In genomic region chr2:80363330-80363729, GRCh38 we compare ENCODE assay signal across 2 cellular contexts.
TF ChIP-seq lines count a peak whose summit lies in the region.

No MANE protein-coding gene starts in this region.

TF ChIP-seq in GM23338, 12 proteins besides CTCF, POLR2A, EP300 and RAD21 (continued from another document):
- TF ChIP-seq ZNF462 (CRISPR knock-in tag; IDR thresholded peaks at IDR 0.05) (no peak), EZH2 (IDR thresholded peaks at IDR 0.05; ENCODE audit: low read depth, unreplicated experiment) (no peak), NANOG (IDR thresholded peaks at IDR 0.05; ENCODE audit: borderline replicate concordance) (no peak), CREB1 (CRISPR knock-in tag; IDR thresholded peaks at IDR 0.05; ENCODE audit: low read depth) (no peak), REST (IDR thresholded peaks at IDR 0.05; ENCODE audit: unreplicated experiment) (no peak), STAT1 (IDR thresholded peaks at IDR 0.05; ENCODE audit: unreplicated experiment) (no peak)
- TF ChIP-seq, protein P1, sequence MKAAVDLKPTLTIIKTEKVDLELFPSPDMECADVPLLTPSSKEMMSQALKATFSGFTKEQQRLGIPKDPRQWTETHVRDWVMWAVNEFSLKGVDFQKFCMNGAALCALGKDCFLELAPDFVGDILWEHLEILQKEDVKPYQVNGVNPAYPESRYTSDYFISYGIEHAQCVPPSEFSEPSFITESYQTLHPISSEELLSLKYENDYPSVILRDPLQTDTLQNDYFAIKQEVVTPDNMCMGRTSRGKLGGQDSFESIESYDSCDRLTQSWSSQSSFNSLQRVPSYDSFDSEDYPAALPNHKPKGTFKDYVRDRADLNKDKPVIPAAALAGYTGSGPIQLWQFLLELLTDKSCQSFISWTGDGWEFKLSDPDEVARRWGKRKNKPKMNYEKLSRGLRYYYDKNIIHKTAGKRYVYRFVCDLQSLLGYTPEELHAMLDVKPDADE (IDR thresholded peaks at IDR 0.05) = no peak

TF ChIP-seq in SK-N-SH, 30 proteins besides CTCF, POLR2A, EP300 and RAD21 (continued from another document):
- TF ChIP-seq ZBTB33 (IDR thresholded peaks at IDR 0.05; ENCODE audit: borderline replicate concordance, low read depth) = no peak
- TF ChIP-seq RXRA (IDR thresholded peaks at IDR 0.05; ENCODE audit: borderline replicate concordance, low read depth) = no peak
- no peak for TF ChIP-seq MXI1 (IDR thresholded peaks at IDR 0.05; ENCODE audit: low read depth, low read length)
- TF ChIP-seq, protein P2, sequence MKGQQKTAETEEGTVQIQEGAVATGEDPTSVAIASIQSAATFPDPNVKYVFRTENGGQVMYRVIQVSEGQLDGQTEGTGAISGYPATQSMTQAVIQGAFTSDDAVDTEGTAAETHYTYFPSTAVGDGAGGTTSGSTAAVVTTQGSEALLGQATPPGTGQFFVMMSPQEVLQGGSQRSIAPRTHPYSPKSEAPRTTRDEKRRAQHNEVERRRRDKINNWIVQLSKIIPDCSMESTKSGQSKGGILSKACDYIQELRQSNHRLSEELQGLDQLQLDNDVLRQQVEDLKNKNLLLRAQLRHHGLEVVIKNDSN (IDR thresholded peaks at IDR 0.05; ENCODE audit: borderline replicate concordance, low read depth) = no peak
- TF ChIP-seq REST (IDR thresholded peaks at IDR 0.05; ENCODE audit: low read depth, low read length) = no peak
- no peak for TF ChIP-seq ELF1 (IDR thresholded peaks at IDR 0.05)
- TF ChIP-seq SIN3A (IDR thresholded peaks at IDR 0.05; ENCODE audit: borderline replicate concordance, low read depth, low read length) = no peak
- no peak for TF ChIP-seq FOSL2 (IDR thresholded peaks at IDR 0.05; ENCODE audit: borderline replicate concordance, low read depth)
- TF ChIP-seq EZH2phosphoT487 (IDR thresholded peaks at IDR 0.05; ENCODE audit: borderline replicate concordance, low read depth) = no peak
- no peak for TF ChIP-seq FOXM1 (IDR thresholded peaks at IDR 0.05; ENCODE audit: low read depth)
- TF ChIP-seq NFIC (IDR thresholded peaks at IDR 0.05; ENCODE audit: borderline replicate concordance) = no peak
- TF ChIP-seq FOXJ3 (CRISPR knock-in tag; IDR thresholded peaks at IDR 0.05) = no peak
- no peak for TF ChIP-seq TCF12 (IDR thresholded peaks at IDR 0.05)
- no peak for TF ChIP-seq CHD2 (IDR thresholded peaks at IDR 0.05; ENCODE audit: low read length, partially characterized antibody)
TF ChIP-seq in SK-N-SH: peak in this region for 0.
